ENCODE assay signal across 18 cellular contexts in genomic region chr21:42581676-42582371, GRCh38.
A peak's percentile ranks its signal among the peaks of the same experiment; 100 is the strongest.
DNase-seq lines count a peak whose midpoint lies in the region; ATAC-seq and TF ChIP-seq lines count a peak whose summit lies in the region.
"Had no signal": no experiment of that assay in that cellular context is flagged by ENCODE, and none has a peak within 500 bp of the region (broad histone marks: within the 10 kb centered on the region; RNA-seq: fewer than 3 reads in every experiment).

No MANE protein-coding gene starts in this region.

- no peak overlapping the region for H3K27ac Mint-ChIP-seq in activated naive CD4-positive, alpha-beta T cell treated with anti-CD3 and anti-CD28 coated beads, Interleukin-2, amount 10 ng/mL, durations not matched to agents 7 days and 5 days
- H3K27ac Mint-ChIP-seq: CD14-positive monocyte, GM23338 had no signal

- H3K27ac ChIP-seq in coronary artery = no peak overlapping the region
- H3K27ac ChIP-seq in spleen = peak overlapping the region in 4 of 8 donors; percentile 8 to 68 (median 40)
- H3K27ac ChIP-seq: HL-60 had no signal

- no peak for TF ChIP-seq POLR2A in spleen (IDR thresholded peaks at IDR 0.05)

- no peaks in the 10 kb centered on the region for H3K27me3 Mint-ChIP-seq in activated naive CD4-positive, alpha-beta T cell treated with anti-CD3 and anti-CD28 coated beads, Interleukin-2, amount 10 ng/mL, durations not matched to agents 7 days and 5 days

- H3K4me3 Mint-ChIP-seq in activated naive CD4-positive, alpha-beta T cell treated with anti-CD3 and anti-CD28 coated beads, Interleukin-2, amount 10 ng/mL, durations not matched to agents 7 days and 5 days = no peak overlapping the region
- H3K4me3 Mint-ChIP-seq: CD14-positive monocyte, GM23338 had no signal

- H3K36me3 Mint-ChIP-seq in activated naive CD4-positive, alpha-beta T cell treated with anti-CD3 and anti-CD28 coated beads, Interleukin-2, amount 10 ng/mL, durations not matched to agents 7 days and 5 days = peaks cover 13% of the 10 kb centered on the region

- no peaks in the 10 kb centered on the region for H3K4me1 Mint-ChIP-seq in activated naive CD4-positive, alpha-beta T cell treated with anti-CD3 and anti-CD28 coated beads, Interleukin-2, amount 10 ng/mL, durations not matched to agents 7 days and 5 days
- H3K4me1 Mint-ChIP-seq: CD14-positive monocyte, GM23338 had no signal

- H3K9me3 Mint-ChIP-seq in activated naive CD4-positive, alpha-beta T cell treated with anti-CD3 and anti-CD28 coated beads, Interleukin-2, amount 10 ng/mL, durations not matched to agents 7 days and 5 days = peaks cover 2% of the 10 kb centered on the region

- H3K4me3 ChIP-seq in coronary artery = no peak overlapping the region
- no peak overlapping the region for H3K4me3 ChIP-seq in mucosa of descending colon
- H3K4me3 ChIP-seq in spleen = no peak overlapping the region
- H3K4me3 ChIP-seq: GM23338, K562 had no signal

- H3K4me1 ChIP-seq in mucosa of descending colon (ENCODE audit: low read depth) = no peaks in the 10 kb centered on the region
- peaks cover 0 to 5% (median 0%) of the 10 kb centered on the region in 6 donors for H3K4me1 ChIP-seq in spleen
- H3K4me1 ChIP-seq: Caco-2 had no signal

- TF ChIP-seq CTCF in coronary artery (IDR thresholded peaks at IDR 0.05) = no peak
- TF ChIP-seq CTCF in mucosa of descending colon (IDR thresholded peaks at IDR 0.05) = no peak
- TF ChIP-seq CTCF in spleen (IDR thresholded peaks at IDR 0.05 in 8 of 11, conservative IDR thresholded peaks at IDR 0.05 in 3 of 11) = no peak

- DNase-seq in activated naive CD4-positive, alpha-beta T cell treated with anti-CD3 and anti-CD28 coated beads, Interleukin-2, amount 10 ng/mL, durations not matched to agents 7 days and 5 days = peak; percentile 10
- DNase-seq in activated naive CD4-positive, alpha-beta T cell treated with Interleukin-2 at 50 U/mL for 16 hours = no peak
- DNase-seq in coronary artery (ENCODE audit: low spot score) (peak; percentile 50), mucosa of descending colon (no peak), spleen (peak; percentile 71)
- DNase-seq: NCI-H1436 treated with DMSO at 0.1 percent for 48 hours, NCI-H2107, NCI-H226, NCI-H69 had no signal

- intact Hi-C loops in mucosa of descending colon (cut with DNase I, micrococcal nuclease) = no loop called here
- intact Hi-C loops in spleen (cut with DNase I; ENCODE audit: low total_unique reads) = no loop called here

- ATAC-seq in mucosa of descending colon = peak; percentile 8
- ATAC-seq in GM18867 (IDR thresholded peaks at IDR 0.05; ENCODE audit: unreplicated experiment) = no peak
- no peak for ATAC-seq in GM19395 (IDR thresholded peaks at IDR 0.05; ENCODE audit: unreplicated experiment)
- ATAC-seq in HG03457 (IDR thresholded peaks at IDR 0.05; ENCODE audit: unreplicated experiment) = no peak
- ATAC-seq: GM23338, K562, Panc1 had no signal

- no peaks in the 10 kb centered on the region for H3K27me3 ChIP-seq in spleen (replicated peaks in 1 of 7)

- H3K36me3 ChIP-seq in mucosa of descending colon (ENCODE audit: low read depth) (no peaks in the 10 kb centered on the region), spleen (peaks cover 0 to 41% (median 2%) of the 10 kb centered on the region in 6 donors)

- WGBS in spleen, 5 donors = 75 to 91% (median 80%) methylated on average over 16 to 17 of the region's 17 CpGs

- CTCF ChIA-PET in activated naive CD4-positive, alpha-beta T cell treated with anti-CD3 and anti-CD28 coated beads, Interleukin-2, amount 10 ng/mL, durations not matched to agents 7 days and 5 days (lab: Charles Lee) = interaction anchor here (1.2 kb wide), 1 partner anchor 115 kb away, joined by 3 read pairs; no protein-coding TSS in a partner anchor

- peaks cover 2% of the 10 kb centered on the region for H3K9me3 ChIP-seq in mucosa of descending colon
- H3K9me3 ChIP-seq in spleen = peaks cover 0 to 6% (median 4%) of the 10 kb centered on the region in 8 donors
- H3K9me3 ChIP-seq: Caco-2 had no signal

Comparison
In these comparisons a context has a peak if more than half of its experiments do, and no peak if none do; other contexts are left out.
1. DNase-seq: peak in activated naive CD4-positive, alpha-beta T cell treated with anti-CD3 and anti-CD28 coated beads, Interleukin-2, amount 10 ng/mL, durations not matched to agents 7 days and 5 days (single experiment), coronary artery (single experiment) and spleen (single experiment); none in activated naive CD4-positive, alpha-beta T cell treated with Interleukin-2 at 50 U/mL for 16 hours (single experiment) and mucosa of descending colon (0 of 3).